Comparison of ENCODE assay signal across 17 cellular contexts in the genomic region with DNA sequence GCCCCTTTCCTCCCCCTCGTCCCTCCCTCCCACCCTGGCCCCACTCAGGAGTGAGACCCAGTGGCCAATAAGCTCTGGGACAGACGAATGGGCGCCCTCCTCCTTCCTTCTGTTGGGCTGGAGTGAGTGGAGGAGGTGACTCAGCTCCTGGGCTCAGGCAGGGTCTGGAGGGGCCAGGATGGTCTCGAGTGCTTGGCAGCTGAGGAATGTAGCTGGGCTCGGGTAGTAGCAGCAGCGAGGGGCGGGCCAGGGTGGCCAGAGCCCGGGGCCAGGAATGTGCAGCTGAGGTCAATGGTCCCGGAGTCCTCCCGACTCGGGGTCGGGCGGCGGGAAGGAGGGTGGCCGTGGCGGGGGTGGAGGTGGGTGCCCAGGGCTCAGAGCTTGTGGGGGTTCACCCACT. TPM values are rescaled to one million over a fixed set of nuclear protein-coding genes. Genes with fewer than 3 reads are reported as not detected.
A peak's percentile ranks its signal among the peaks of the same experiment; 100 is the strongest.
DNase-seq lines count a peak whose midpoint lies in the region; TF ChIP-seq lines count a peak whose summit lies in the region.
"Had no signal": no experiment of that assay in that cellular context is flagged by ENCODE, and none has a peak within 500 bp of the region (broad histone marks: within the 10 kb centered on the region; RNA-seq: fewer than 3 reads in every experiment).

No MANE protein-coding gene starts in this region.

- no peak overlapping the region for H3K4me3 Mint-ChIP-seq in nephron progenitor cell
- H3K4me3 Mint-ChIP-seq: activated CD8-positive, alpha-beta T cell treated with anti-CD3 and anti-CD28 coated beads, Interleukin-2, amount 10 ng/mL, durations not matched to agents 7 days and 5 days had no signal

- TF ChIP-seq CTCF in nephron progenitor cell (IDR thresholded peaks at IDR 0.05): no peak

- no peaks in the 10 kb centered on the region for H3K36me3 ChIP-seq in urinary bladder (ENCODE audit: insufficient read depth)
- H3K36me3 ChIP-seq: ovary had no signal

- H3K9me3 Mint-ChIP-seq in nephron progenitor cell: peaks cover 59% of the 10 kb centered on the region

- no peaks in the 10 kb centered on the region for H3K4me1 ChIP-seq in urinary bladder (ENCODE audit: insufficient read depth)
- H3K4me1 ChIP-seq: testis had no signal

- H3K36me3 Mint-ChIP-seq in nephron progenitor cell (ENCODE audit: low read depth): no peaks in the 10 kb centered on the region

- DNase-seq in DMS 273 (lab: John Stamatoyannopoulos, UW; ENCODE audit: unreplicated experiment) (peak; percentile 27), DMS 273 treated with DMSO at 0.1 percent for 48 hours (lab: John Stamatoyannopoulos, UW) (no peak), astrocyte of the hippocampus (ENCODE audit: low read depth, low spot score) (peak; percentile 88), kidney tubule cell (ENCODE audit: low spot score) (peak; percentile 71), nephron progenitor cell (no peak), NCI-H446 treated with DMSO at 0.1 percent for 48 hours (lab: John Stamatoyannopoulos, UW) (no peak), AG20443 (ENCODE audit: low spot score) (no peak)
- DNase-seq: activated CD8-positive, alpha-beta T cell treated with anti-CD3 and anti-CD28 coated beads, Interleukin-2, amount 10 ng/mL, durations not matched to agents 7 days and 5 days; heart right ventricle; NCI-H146; NCI-H345; NK-92 treated with Interleukin-12 subunit alpha and Interleukin-12 subunit beta, amount 100 ng/mL, for 24 hours; testis had no signal

- H3K27ac Mint-ChIP-seq in nephron progenitor cell: no peak overlapping the region
- H3K27ac Mint-ChIP-seq: activated CD8-positive, alpha-beta T cell treated with anti-CD3 and anti-CD28 coated beads, Interleukin-2, amount 10 ng/mL, durations not matched to agents 7 days and 5 days had no signal

- peaks cover 10% of the 10 kb centered on the region for H3K4me1 Mint-ChIP-seq in nephron progenitor cell

- no peaks in the 10 kb centered on the region for H3K27me3 Mint-ChIP-seq in nephron progenitor cell (ENCODE audit: low read depth, poor library complexity)

- H3K4me3 ChIP-seq in urinary bladder (ENCODE audit: low read depth, low read length): no peak overlapping the region
- H3K4me3 ChIP-seq: heart right ventricle, ovary, skin epidermis, testis had no signal

- H3K27ac ChIP-seq in urinary bladder (ENCODE audit: low read depth): peak overlapping the region; percentile 18
- H3K27ac ChIP-seq: 22Rv1, heart right ventricle, skin epidermis, testis had no signal

- WGBS in urinary bladder: 56% methylated on average over 16 of the region's 16 CpGs

RNA-seq across cellular contexts. Expression of a gene that starts 15.0 kb away (rescaled TPM):
- total RNA-seq in urinary bladder: 12.8 TPM
- polyA plus RNA-seq in urinary bladder: 77.6 TPM

RNA-seq across cellular contexts. Expression of a gene that starts 15.6 kb away (rescaled TPM):
- 11.2 TPM for total RNA-seq in urinary bladder
- 67.8 TPM for polyA plus RNA-seq in urinary bladder

RNA-seq across cellular contexts. Expression of a gene that starts 15.8 kb away (rescaled TPM):
- total RNA-seq in urinary bladder: 5.3 TPM
- 38.5 TPM for polyA plus RNA-seq in urinary bladder

RNA-seq across cellular contexts. Expression of a gene that starts 41.2 kb away (rescaled TPM):
- 7.9 TPM for total RNA-seq in urinary bladder
- polyA plus RNA-seq in urinary bladder: 55.2 TPM

RNA-seq across cellular contexts. Expression of a gene that starts 45.2 kb away (rescaled TPM):
- 20.4 TPM for total RNA-seq in urinary bladder
- polyA plus RNA-seq in urinary bladder: 49.9 TPM

Comparison
In these comparisons a context has a peak if more than half of its experiments do, and no peak if none do; other contexts are left out.
1. DNase-seq: peak in DMS 273 (single experiment), astrocyte of the hippocampus (single experiment) and kidney tubule cell (single experiment); none in DMS 273 treated with DMSO at 0.1 percent for 48 hours (single experiment), nephron progenitor cell (single experiment), NCI-H446 treated with DMSO at 0.1 percent for 48 hours (single experiment) and AG20443 (single experiment).